Comparison of ENCODE assay signal across 8 cellular contexts in the genomic region with DNA sequence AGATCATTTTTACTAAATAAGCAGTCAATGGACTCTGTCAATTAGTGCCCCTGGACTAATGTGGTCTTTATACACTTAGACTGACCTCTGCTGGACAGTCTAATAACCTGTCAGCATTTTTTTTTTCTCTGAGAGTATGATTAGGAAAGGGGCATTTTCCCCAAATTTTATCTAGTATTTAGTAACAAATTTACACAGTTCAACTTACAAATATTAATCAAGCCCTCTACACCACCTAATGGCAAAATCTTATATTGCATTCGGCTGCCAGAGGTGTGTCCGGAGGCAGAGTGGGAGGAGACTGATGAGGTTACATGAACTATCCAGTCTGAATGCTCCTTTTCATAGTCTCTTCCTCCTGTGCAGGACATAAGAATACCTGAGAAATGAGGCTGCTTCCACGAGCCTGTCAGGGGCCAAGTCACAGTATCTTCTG. TPM values are rescaled to one million over a fixed set of nuclear protein-coding genes. Genes with fewer than 3 reads are reported as not detected.
DNase-seq lines count a peak whose midpoint lies in the region; ATAC-seq and TF ChIP-seq lines count a peak whose summit lies in the region.

No MANE protein-coding gene starts in this region.

- no peak overlapping the region for H3K4me3 ChIP-seq in GM12865 (ENCODE audit: low read depth, low read length)

- ATAC-seq in HG02938 (IDR thresholded peaks at IDR 0.05; ENCODE audit: unreplicated experiment) = peak; percentile 50
- peak; percentile 40 for ATAC-seq in memory B cell (ENCODE audit: low read depth)
- peak; percentile 61 for ATAC-seq in stimulated activated naive CD8-positive, alpha-beta T cell treated with anti-CD3 and anti-CD28 coated beads, Interleukin-15, Interleukin-2, amounts not matched to agents 100 U/mL and 50 U/mL, for 24 hours

- peak; percentile 48 for TF ChIP-seq CTCF in GM12865 (IDR thresholded peaks at IDR 0.05; ENCODE audit: insufficient read depth, low read depth, low read length, missing control alignments)

- peaks cover 12% of the 10 kb centered on the region for H3K4me1 Mint-ChIP-seq in memory B cell

- H3K9me3 Mint-ChIP-seq in memory B cell = no peaks in the 10 kb centered on the region

- no peak overlapping the region for H3K27ac Mint-ChIP-seq in memory B cell

- no peaks in the 10 kb centered on the region for H3K27me3 Mint-ChIP-seq in memory B cell

- no peak overlapping the region for H3K4me3 Mint-ChIP-seq in memory B cell

- peaks cover 6% of the 10 kb centered on the region for H3K36me3 Mint-ChIP-seq in memory B cell

- DNase-seq in A172 (ENCODE audit: low spot score) = peak; percentile 73
- peak; percentile 80 for DNase-seq in GM12865 (ENCODE audit: low read depth)
- DNase-seq in NCI-H2227 treated with DMSO at 0.1 percent for 48 hours (lab: John Stamatoyannopoulos, UW) = peak; percentile 42
- DNase-seq in activated CD4-positive, CD25-positive, alpha-beta regulatory T cell treated with anti-CD3 and anti-CD28 coated beads, Interleukin-2, amount 50 U/mL, for 16 hours (ENCODE audit: low read depth, low spot score) = peak; percentile 33
- DNase-seq in dedifferentiated amniotic fluid mesenchymal stem cell (ENCODE audit: extremely low spot score) = peak; percentile 63
- DNase-seq in memory B cell (ENCODE audit: low spot score in 2 of 2) = peak; percentile 50 to 72
- peak; percentile 37 for DNase-seq in stimulated activated naive CD8-positive, alpha-beta T cell treated with anti-CD3 and anti-CD28 coated beads, Interleukin-15, Interleukin-2, amounts not matched to agents 100 U/mL and 50 U/mL, for 24 hours

RNA-seq across cellular contexts. Expression of a gene that starts 36.0 kb away (rescaled TPM):
- total RNA-seq in A172 (2014; rRNA removed; shearing (Covaris generic)) = not detected in 2 replicates

RNA-seq across cellular contexts. Expression of a gene that starts 43.8 kb away (rescaled TPM):
- total RNA-seq in A172 (2014; rRNA removed; shearing (Covaris generic)) = 35.8 and 49.2 TPM in 2 replicates

RNA-seq across cellular contexts. Expression of a gene that starts 44.0 kb away (rescaled TPM):
- 14.6 and 26.4 TPM in 2 replicates for total RNA-seq in A172 (2014; rRNA removed; shearing (Covaris generic))
